1 cellular context compared by ENCODE assay signal in the genomic region with DNA sequence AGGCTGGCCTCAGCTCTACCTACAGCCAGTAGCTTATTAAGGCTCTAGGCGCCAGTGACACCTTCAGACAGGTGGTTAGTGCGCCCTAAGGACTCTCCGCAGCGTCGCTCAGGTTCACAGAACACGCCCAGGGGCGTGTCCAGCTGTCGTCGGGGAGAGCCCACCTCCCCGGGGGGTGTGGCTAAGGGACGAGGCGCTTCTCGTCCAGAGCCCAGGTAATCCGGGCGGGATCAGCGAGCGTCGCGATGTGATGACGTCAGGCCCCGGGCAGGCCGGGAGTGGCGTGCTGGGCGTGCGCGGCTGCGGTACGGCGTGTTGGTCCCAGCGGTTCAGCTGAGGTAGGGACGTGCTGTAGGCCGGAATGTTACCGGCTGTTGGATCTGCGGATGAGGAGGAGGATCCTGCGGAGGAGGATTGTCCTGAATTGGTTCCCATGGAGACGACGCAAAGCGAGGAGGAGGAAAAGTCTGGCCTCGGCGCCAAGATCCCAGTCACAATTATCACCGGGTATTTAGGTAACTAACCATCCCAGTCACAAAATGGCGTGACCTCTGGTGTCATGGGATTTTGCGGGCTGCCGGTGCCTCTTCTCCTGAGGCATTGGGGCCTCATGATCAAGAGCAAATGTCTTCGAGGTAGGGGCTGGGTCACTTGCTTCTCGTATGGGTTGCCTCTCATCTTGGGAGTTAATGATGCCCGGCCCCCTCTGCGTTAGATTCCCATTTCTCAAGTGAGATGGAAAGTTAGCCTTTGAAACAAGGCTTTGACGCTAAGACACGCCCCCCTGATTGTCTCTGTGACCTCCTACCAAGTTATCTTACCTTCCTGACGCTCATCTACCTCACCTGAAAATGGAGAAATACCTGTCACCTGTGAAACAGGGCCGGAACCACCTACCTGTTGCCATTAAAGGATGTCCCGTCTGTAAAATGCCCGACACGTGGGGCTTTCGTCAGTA.
TF ChIP-seq lines count a peak whose summit lies in the region.
"Not testable (repeated sequence)": the region's sequence is repeated elsewhere in the genome, so short reads cannot be mapped to it uniquely, and the experiment has no call there.

A gene (plus strand): TSS at position 184 of the 958 bp plus-strand sequence. CDS start 178 bp downstream, at position 362.

TF ChIP-seq in K562, 482 proteins besides CTCF, POLR2A, EP300 and RAD21:
- TF ChIP-seq, protein P1, sequence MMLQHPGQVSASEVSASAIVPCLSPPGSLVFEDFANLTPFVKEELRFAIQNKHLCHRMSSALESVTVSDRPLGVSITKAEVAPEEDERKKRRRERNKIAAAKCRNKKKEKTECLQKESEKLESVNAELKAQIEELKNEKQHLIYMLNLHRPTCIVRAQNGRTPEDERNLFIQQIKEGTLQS (IDR thresholded peaks at IDR 0.05) = peak; percentile 66; the same call in 1 of the 2 replicates
- TF ChIP-seq, protein P1 (CRISPR knock-in tag; conservative IDR thresholded peaks at IDR 0.05) = not testable (repeated sequence)
- TF ChIP-seq CREB1 (IDR thresholded peaks at IDR 0.05) = peak; percentile 50
- not testable (repeated sequence) for TF ChIP-seq CREB1, ATF1 (CRISPR knock-in tag; IDR thresholded peaks at IDR 0.05)
- peak; percentile 60 for TF ChIP-seq RBFOX2 (IDR thresholded peaks at IDR 0.05; ENCODE audit: low read depth, low read length)
- 0 out of 2 replicates have a peak, but pooled peaks have one; percentile 10 for TF ChIP-seq HCFC1 (IDR thresholded peaks at IDR 0.05; ENCODE audit: low read depth, low read length)
- TF ChIP-seq ATF7 (IDR thresholded peaks at IDR 0.05) = peak; percentile 84; the same call in 1 of the 2 replicates
- TF ChIP-seq, protein P2, sequence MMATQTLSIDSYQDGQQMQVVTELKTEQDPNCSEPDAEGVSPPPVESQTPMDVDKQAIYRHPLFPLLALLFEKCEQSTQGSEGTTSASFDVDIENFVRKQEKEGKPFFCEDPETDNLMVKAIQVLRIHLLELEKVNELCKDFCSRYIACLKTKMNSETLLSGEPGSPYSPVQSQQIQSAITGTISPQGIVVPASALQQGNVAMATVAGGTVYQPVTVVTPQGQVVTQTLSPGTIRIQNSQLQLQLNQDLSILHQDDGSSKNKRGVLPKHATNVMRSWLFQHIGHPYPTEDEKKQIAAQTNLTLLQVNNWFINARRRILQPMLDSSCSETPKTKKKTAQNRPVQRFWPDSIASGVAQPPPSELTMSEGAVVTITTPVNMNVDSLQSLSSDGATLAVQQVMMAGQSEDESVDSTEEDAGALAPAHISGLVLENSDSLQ (IDR thresholded peaks at IDR 0.05) = peak; percentile 30; the same call in 1 of the 2 replicates
- TF ChIP-seq PHF8 (IDR thresholded peaks at IDR 0.05; ENCODE audit: borderline replicate concordance, low read length) = peak; percentile 28; the same call in 1 of the 2 replicates
- peak; percentile 68 for TF ChIP-seq MTA1 (IDR thresholded peaks at IDR 0.05; ENCODE audit: borderline replicate concordance)
- TF ChIP-seq, protein P3, sequence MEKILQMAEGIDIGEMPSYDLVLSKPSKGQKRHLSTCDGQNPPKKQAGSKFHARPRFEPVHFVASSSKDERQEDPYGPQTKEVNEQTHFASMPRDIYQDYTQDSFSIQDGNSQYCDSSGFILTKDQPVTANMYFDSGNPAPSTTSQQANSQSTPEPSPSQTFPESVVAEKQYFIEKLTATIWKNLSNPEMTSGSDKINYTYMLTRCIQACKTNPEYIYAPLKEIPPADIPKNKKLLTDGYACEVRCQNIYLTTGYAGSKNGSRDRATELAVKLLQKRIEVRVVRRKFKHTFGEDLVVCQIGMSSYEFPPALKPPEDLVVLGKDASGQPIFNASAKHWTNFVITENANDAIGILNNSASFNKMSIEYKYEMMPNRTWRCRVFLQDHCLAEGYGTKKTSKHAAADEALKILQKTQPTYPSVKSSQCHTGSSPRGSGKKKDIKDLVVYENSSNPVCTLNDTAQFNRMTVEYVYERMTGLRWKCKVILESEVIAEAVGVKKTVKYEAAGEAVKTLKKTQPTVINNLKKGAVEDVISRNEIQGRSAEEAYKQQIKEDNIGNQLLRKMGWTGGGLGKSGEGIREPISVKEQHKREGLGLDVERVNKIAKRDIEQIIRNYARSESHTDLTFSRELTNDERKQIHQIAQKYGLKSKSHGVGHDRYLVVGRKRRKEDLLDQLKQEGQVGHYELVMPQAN (IDR thresholded peaks at IDR 0.05; ENCODE audit: borderline replicate concordance) = 0 out of 2 replicates have a peak, but pooled peaks have one; percentile 64
- TF ChIP-seq HNRNPLL (IDR thresholded peaks at IDR 0.05; ENCODE audit: low read depth, low read length, poor library complexity, severe bottlenecking) = peak; percentile 36
- peak in 1 of 2 experiments; percentile 39; a peak in 1 of 4 replicates for TF ChIP-seq SRF (CRISPR knock-in tag; IDR thresholded peaks at IDR 0.05)
- peak; percentile 52 to 61 for TF ChIP-seq NRF1 (conservative IDR thresholded peaks at IDR 0.05 in 1 of 2, IDR thresholded peaks at IDR 0.05 in 1 of 2)
- peak; percentile 59 for TF ChIP-seq POLR2G (IDR thresholded peaks at IDR 0.05; ENCODE audit: low read depth, low read length)
- TF ChIP-seq ATF1 (tag; IDR thresholded peaks at IDR 0.05) = peak; percentile 84
- TF ChIP-seq, protein P4, sequence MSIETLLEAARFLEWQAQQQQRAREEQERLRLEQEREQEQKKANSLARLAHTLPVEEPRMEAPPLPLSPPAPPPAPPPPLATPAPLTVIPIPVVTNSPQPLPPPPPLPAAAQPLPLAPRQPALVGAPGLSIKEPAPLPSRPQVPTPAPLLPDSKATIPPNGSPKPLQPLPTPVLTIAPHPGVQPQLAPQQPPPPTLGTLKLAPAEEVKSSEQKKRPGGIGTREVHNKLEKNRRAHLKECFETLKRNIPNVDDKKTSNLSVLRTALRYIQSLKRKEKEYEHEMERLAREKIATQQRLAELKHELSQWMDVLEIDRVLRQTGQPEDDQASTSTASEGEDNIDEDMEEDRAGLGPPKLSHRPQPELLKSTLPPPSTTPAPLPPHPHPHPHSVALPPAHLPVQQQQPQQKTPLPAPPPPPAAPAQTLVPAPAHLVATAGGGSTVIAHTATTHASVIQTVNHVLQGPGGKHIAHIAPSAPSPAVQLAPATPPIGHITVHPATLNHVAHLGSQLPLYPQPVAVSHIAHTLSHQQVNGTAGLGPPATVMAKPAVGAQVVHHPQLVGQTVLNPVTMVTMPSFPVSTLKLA (conservative IDR thresholded peaks at IDR 0.05) = peak; percentile 27 to 33; a peak in 2 of 4 replicates
- peak; percentile 81 for TF ChIP-seq CREM (IDR thresholded peaks at IDR 0.05; ENCODE audit: low read depth)
